24 cellular contexts compared by ENCODE assay signal in genomic region chr7:33325754-33326484, GRCh38.
"Had no signal": no experiment of that assay in that cellular context is flagged by ENCODE, and none has a peak within 500 bp of the region (broad histone marks: within the 10 kb centered on the region; RNA-seq: fewer than 3 reads in every experiment).

No MANE protein-coding gene starts in this region.

- DNase-seq: activated CD4-positive, alpha-beta T cell treated with anti-CD3 and anti-CD28 coated beads, Interleukin-2, amount 10 ng/mL, durations not matched to agents 24 days and 14 days; activated CD4-positive, alpha-beta T cell treated with anti-CD3 and anti-CD28 coated beads, Interleukin-2, amount 50 U/mL, for 4 hours; activated CD8-positive, alpha-beta T cell treated with anti-CD3 and anti-CD28 coated beads, Interleukin-2, amount 10 ng/mL, durations not matched to agents 7 days and 5 days; activated gamma-delta T cell treated with Interleukin-2 at 50 U/mL for 16 hours; activated naive CD4-positive, alpha-beta T cell treated with anti-CD3 and anti-CD28 coated beads, Interleukin-2, amount 10 ng/mL, durations not matched to agents 7 days and 5 days; activated naive CD8-positive, alpha-beta T cell treated with anti-CD3 and anti-CD28 coated beads, Interleukin-2, amount 50 U/mL, for 24 hours; activated T-cell treated with anti-CD3 and anti-CD28 coated beads, Interleukin-2, amount 50 U/mL, for 24 hours; anterior cingulate cortex; caudate nucleus; KG1; MM.1S; MV-4-11; NCI-H1092; NCI-H1417; NCI-H146; NCI-H187; NCI-H2081 treated with DMSO at 0.1 percent for 48 hours; NCI-H345; NCI-H524 treated with DMSO at 0.1 percent for 48 hours; RPMI8226; SHP77 treated with DMSO at 0.1 percent for 48 hours; SK-N-SH had no signal

- H3K9ac ChIP-seq: SK-N-SH had no signal

- H3K4me3 ChIP-seq: SJSA1 had no signal

- H3K27ac ChIP-seq: SJSA1 had no signal

- H3K4me2 ChIP-seq: SK-N-SH had no signal

- H3K9me3 ChIP-seq: SJSA1 had no signal

- H3K36me3 ChIP-seq: SJSA1 had no signal

- H3K27me3 ChIP-seq: SJSA1 had no signal

- ATAC-seq: activated CD8-positive, alpha-beta T cell treated with anti-CD3 and anti-CD28 coated beads, Interleukin-2, amount 10 ng/mL, durations not matched to agents 7 days and 5 days; activated naive CD8-positive, alpha-beta T cell treated with anti-CD3 and anti-CD28 coated beads, Interleukin-2, amount 50 U/mL, for 24 hours; Panc1 had no signal

- H3K4me1 ChIP-seq: SJSA1 had no signal
